In the genomic region with DNA sequence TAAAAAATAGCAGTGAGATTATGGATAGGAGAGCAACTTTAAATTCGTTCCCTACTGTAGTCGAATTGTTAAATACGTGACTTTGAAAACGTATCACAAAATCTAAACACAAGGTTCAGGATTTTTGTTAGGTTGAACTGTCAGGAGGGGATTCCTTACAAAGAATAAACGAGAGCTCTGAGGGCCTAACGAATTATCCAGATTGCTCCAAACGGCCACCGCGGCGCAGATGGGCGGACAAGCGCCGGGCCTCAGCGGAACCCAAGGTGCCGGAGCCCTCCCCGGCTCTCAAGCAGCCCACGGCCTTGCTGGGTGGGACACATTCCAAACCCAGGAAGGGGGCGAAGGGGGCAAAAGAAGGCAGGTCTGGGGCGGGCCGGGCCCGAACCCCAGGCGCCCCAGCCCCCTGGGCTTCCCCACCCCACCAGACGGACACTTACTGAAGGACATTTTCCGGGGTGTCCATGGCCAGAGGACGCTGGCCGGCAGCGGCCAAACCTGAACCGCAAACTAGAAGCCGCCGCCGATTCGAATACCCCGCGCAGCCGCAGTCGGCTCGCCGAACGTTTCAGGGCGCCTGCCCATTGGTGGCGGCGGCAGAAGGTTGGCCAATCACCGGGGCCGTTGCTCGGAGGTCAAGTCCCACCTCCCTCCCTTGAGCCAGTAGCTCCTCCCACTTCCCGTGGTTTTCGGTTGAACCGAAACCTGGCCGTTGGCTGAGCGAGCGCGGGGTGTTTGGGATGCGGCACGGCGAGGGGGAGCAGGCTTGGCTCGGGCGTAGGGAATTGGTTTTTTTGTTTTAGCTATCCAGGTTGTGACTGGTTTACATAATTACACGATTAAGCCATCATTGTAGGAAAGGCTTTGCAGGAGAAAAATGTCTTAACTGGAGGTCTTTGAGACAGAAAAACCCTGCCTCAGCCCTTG, we compare ENCODE assay signal across 1 cellular context.
A peak's percentile ranks its signal among the peaks of the same experiment; 100 is the strongest.
TF ChIP-seq lines count a peak whose summit lies in the region.

Gene BUB1, minus strand, starts transcription at position 534 of the 927 bp plus-strand sequence. Its CDS starts 68 bp downstream, at position 466.

TF ChIP-seq in K562, 482 proteins besides CTCF, POLR2A, EP300 and RAD21 (continued from another document and continues in another):
- peak; percentile 71 for TF ChIP-seq BRD9 (IDR thresholded peaks at IDR 0.05; ENCODE audit: low read depth, partially characterized antibody)
- no peak for TF ChIP-seq FUS (optimal IDR thresholded peaks at IDR 0.05; ENCODE audit: low read depth, low read length)
- TF ChIP-seq RUNX1 (IDR thresholded peaks at IDR 0.05; ENCODE audit: low read depth): no peak
- peak in 1 of 2 experiments; percentile 48; a peak in 2 of 4 replicates for TF ChIP-seq TRIM24 (IDR thresholded peaks at IDR 0.05)
- no peak for TF ChIP-seq ILK (tag; IDR thresholded peaks at IDR 0.05; ENCODE audit: borderline replicate concordance, low read depth)
- TF ChIP-seq NBN (IDR thresholded peaks at IDR 0.05; ENCODE audit: low read depth): no peak
- TF ChIP-seq GATAD2B (IDR thresholded peaks at IDR 0.05; ENCODE audit: borderline replicate concordance): peak; percentile 85; the same call in 1 of the 2 replicates
- peak; percentile 8; the same call in 1 of the 2 replicates for TF ChIP-seq REST (CRISPR knock-in tag; IDR thresholded peaks at IDR 0.05; ENCODE audit: low read depth)
- no peak; the same call in 1 of the 2 replicates for TF ChIP-seq ZNF609 (CRISPR knock-in tag; IDR thresholded peaks at IDR 0.05; ENCODE audit: borderline replicate concordance)
- no peak for TF ChIP-seq ZNF444 (CRISPR knock-in tag; IDR thresholded peaks at IDR 0.05)
- no peak for TF ChIP-seq WHSC1 (IDR thresholded peaks at IDR 0.05; ENCODE audit: low read length)
- TF ChIP-seq SMARCE1 (IDR thresholded peaks at IDR 0.05): no peak; the same call in 1 of the 2 replicates
- TF ChIP-seq CTBP1 (IDR thresholded peaks at IDR 0.05; ENCODE audit: borderline replicate concordance): no peak
- TF ChIP-seq FOXM1 (IDR thresholded peaks at IDR 0.05; ENCODE audit: low read depth): peak; percentile 99
- no peak for TF ChIP-seq FOXM1 (CRISPR knock-in tag; IDR thresholded peaks at IDR 0.05; ENCODE audit: low read depth)
- TF ChIP-seq KLF6 (CRISPR knock-in tag; IDR thresholded peaks at IDR 0.05; ENCODE audit: borderline replicate concordance): no peak
- TF ChIP-seq TEAD1 (CRISPR knock-in tag; IDR thresholded peaks at IDR 0.05): no peak
- no peak for TF ChIP-seq ADNP (tag; IDR thresholded peaks at IDR 0.05)
- TF ChIP-seq GTF2F1 (IDR thresholded peaks at IDR 0.05; ENCODE audit: low read depth, low read length): peak; percentile 72; the same call in 1 of the 2 replicates
- peak; percentile 59; the same call in 1 of the 2 replicates for TF ChIP-seq HDAC2 (IDR thresholded peaks at IDR 0.05)
- TF ChIP-seq, protein P1, sequence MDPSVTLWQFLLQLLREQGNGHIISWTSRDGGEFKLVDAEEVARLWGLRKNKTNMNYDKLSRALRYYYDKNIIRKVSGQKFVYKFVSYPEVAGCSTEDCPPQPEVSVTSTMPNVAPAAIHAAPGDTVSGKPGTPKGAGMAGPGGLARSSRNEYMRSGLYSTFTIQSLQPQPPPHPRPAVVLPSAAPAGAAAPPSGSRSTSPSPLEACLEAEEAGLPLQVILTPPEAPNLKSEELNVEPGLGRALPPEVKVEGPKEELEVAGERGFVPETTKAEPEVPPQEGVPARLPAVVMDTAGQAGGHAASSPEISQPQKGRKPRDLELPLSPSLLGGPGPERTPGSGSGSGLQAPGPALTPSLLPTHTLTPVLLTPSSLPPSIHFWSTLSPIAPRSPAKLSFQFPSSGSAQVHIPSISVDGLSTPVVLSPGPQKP (CRISPR knock-in tag; IDR thresholded peaks at IDR 0.05): no peak
- TF ChIP-seq ZNF24 (IDR thresholded peaks at IDR 0.05): no peak
- no peak for TF ChIP-seq E2F5 (CRISPR knock-in tag; IDR thresholded peaks at IDR 0.05)
- no peak for TF ChIP-seq CBX8 (IDR thresholded peaks at IDR 0.05; ENCODE audit: borderline replicate concordance, extremely low read depth, low read depth, low read length, poor library complexity, severe bottlenecking)
- no peak for TF ChIP-seq SLC30A9 (CRISPR knock-in tag; IDR thresholded peaks at IDR 0.05)
- TF ChIP-seq ZBTB12 (CRISPR knock-in tag; IDR thresholded peaks at IDR 0.05): no peak
- TF ChIP-seq, protein P2, sequence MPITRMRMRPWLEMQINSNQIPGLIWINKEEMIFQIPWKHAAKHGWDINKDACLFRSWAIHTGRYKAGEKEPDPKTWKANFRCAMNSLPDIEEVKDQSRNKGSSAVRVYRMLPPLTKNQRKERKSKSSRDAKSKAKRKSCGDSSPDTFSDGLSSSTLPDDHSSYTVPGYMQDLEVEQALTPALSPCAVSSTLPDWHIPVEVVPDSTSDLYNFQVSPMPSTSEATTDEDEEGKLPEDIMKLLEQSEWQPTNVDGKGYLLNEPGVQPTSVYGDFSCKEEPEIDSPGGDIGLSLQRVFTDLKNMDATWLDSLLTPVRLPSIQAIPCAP (CRISPR knock-in tag; IDR thresholded peaks at IDR 0.05; ENCODE audit: borderline replicate concordance): no peak
- no peak for TF ChIP-seq ZNF263 (CRISPR knock-in tag; IDR thresholded peaks at IDR 0.05; ENCODE audit: borderline replicate concordance)
- TF ChIP-seq TRIM28 (IDR thresholded peaks at IDR 0.05): no peak
- peak; percentile 71 for TF ChIP-seq KDM5B (IDR thresholded peaks at IDR 0.05; ENCODE audit: insufficient replicate concordance, low read depth, low read length)
- no peak for TF ChIP-seq HDGF (IDR thresholded peaks at IDR 0.05)
- peak; percentile 88 for TF ChIP-seq NEUROD1 (IDR thresholded peaks at IDR 0.05; ENCODE audit: borderline replicate concordance, low read depth, low read length, partially characterized antibody)
- TF ChIP-seq SREBF1 (IDR thresholded peaks at IDR 0.05; ENCODE audit: borderline replicate concordance, low read depth, low read length): no peak
- peak; percentile 99 for TF ChIP-seq RBM25 (IDR thresholded peaks at IDR 0.05; ENCODE audit: low read depth, low read length, severe bottlenecking)
- TF ChIP-seq ATF1 (CRISPR knock-in tag; IDR thresholded peaks at IDR 0.05): no peak
- no peak; the same call in 1 of the 2 replicates for TF ChIP-seq ATF1 (tag; IDR thresholded peaks at IDR 0.05)
- TF ChIP-seq, protein P3, sequence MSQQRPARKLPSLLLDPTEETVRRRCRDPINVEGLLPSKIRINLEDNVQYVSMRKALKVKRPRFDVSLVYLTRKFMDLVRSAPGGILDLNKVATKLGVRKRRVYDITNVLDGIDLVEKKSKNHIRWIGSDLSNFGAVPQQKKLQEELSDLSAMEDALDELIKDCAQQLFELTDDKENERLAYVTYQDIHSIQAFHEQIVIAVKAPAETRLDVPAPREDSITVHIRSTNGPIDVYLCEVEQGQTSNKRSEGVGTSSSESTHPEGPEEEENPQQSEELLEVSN (IDR thresholded peaks at IDR 0.05; ENCODE audit: borderline replicate concordance in 1 of 2, extremely low read depth in 1 of 2, insufficient read depth in 1 of 2, insufficient read length in 1 of 2, low read depth in 1 of 2, low read length in 1 of 2, poor library complexity in 1 of 2, severe bottlenecking in 1 of 2): peak in 1 of 2 experiments; percentile 51
- peak; percentile 98 for TF ChIP-seq MBD2 (IDR thresholded peaks at IDR 0.05; ENCODE audit: borderline replicate concordance, low read depth)
- no peak for TF ChIP-seq ZNF224 (CRISPR knock-in tag; IDR thresholded peaks at IDR 0.05)
- TF ChIP-seq HDAC1 (IDR thresholded peaks at IDR 0.05): peak in 1 of 2 experiments; percentile 91; a peak in 2 of 4 replicates
